Comparison of ENCODE assay signal across 8 cellular contexts in genomic region chr9:34376596-34377401, GRCh38. TPM values are rescaled to one million over a fixed set of nuclear protein-coding genes. Genes with fewer than 3 reads are reported as not detected.
A peak's percentile ranks its signal among the peaks of the same experiment; 100 is the strongest.
DNase-seq lines count a peak whose midpoint lies in the region; ATAC-seq and TF ChIP-seq lines count a peak whose summit lies in the region.

MYORG (minus strand) TSS chr9:34376898; CDS start chr9:34372943, 3,955 bp downstream.

- DNase-seq in AG10803 (ENCODE audit: low read depth) (peak; percentile 77), NCI-H446 (lab: John Stamatoyannopoulos, UW) (peak; percentile 61 to 96), cerebellum (ENCODE audit: low spot score) (peak; percentile 96), kidney epithelial cell (ENCODE audit: low read depth) (peak; percentile 72)
- peak; percentile 95 to 97 for DNase-seq in stimulated activated CD4-positive, alpha-beta T cell treated with anti-CD3 and anti-CD28 coated beads, Interleukin-15, amount 100 ng/mL, for 48 hours (ENCODE audit: low read depth in 2 of 2)

- no peaks in the 10 kb centered on the region for H3K36me3 ChIP-seq in kidney epithelial cell (ENCODE audit: control insufficient read depth, insufficient read depth, low read length)

- TF ChIP-seq CTCF in AG10803 (conservative IDR thresholded peaks at IDR 0.05; ENCODE audit: low read length) (no peak), kidney epithelial cell (IDR thresholded peaks at IDR 0.05; ENCODE audit: insufficient read depth, low read length, poor library complexity, severe bottlenecking) (no peak)

- ATAC-seq in GM19025 (IDR thresholded peaks at IDR 0.05; ENCODE audit: low read depth, unreplicated experiment), result peak; percentile 89
- peak; percentile 85 for ATAC-seq in HG03280 (IDR thresholded peaks at IDR 0.05; ENCODE audit: unreplicated experiment)
- ATAC-seq in activated CD4-positive, CD25-positive, alpha-beta regulatory T cell treated with anti-CD3 and anti-CD28 coated beads, Interleukin-2, amount 50 U/mL, for 24 hours, result peak; percentile 87 to 88

- H3K27me3 ChIP-seq in kidney epithelial cell (ENCODE audit: control insufficient read depth, insufficient read depth, low read length), result peaks cover 22% of the 10 kb centered on the region

- H3K4me3 ChIP-seq in AG10803 (ENCODE audit: low read length) (peak within 1 kb of the TSS; percentile 71), kidney epithelial cell (ENCODE audit: low read depth, low read length) (peak within 1 kb of the TSS; percentile 60)

RNA-seq across cellular contexts. Expression of gene MYORG, which starts in this region (rescaled TPM):
- total RNA-seq in cerebellum, result 6.3 TPM
- 3.8 and 4.9 TPM in 2 replicates for total RNA-seq in kidney epithelial cell

Comparison
In these comparisons a context has a peak if more than half of its experiments do, and no peak if none do; other contexts are left out.
1. Peak in every context shown above with its lines: DNase-seq, ATAC-seq and H3K4me3 ChIP-seq.